Comparison of ENCODE assay signal across 16 cellular contexts in the genomic region with DNA sequence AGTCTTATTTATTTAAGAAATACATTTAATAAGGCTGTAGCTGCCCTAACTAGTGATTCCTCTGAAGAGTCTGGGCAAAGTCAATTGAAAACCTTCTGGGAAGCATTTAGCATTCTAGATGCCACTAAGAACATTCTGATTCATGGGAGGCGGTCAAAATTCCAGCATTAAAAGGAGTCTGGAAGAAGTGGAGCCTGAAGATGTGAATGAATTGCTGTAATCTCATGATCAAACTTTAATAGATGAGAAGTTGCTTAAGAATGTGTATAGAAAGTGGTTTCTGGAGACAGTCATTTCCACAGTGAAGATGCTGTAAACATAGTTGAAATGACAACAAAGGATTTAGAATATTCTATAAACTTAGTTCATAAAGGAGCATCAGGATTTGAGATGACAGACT.
"Had no signal": no experiment of that assay in that cellular context is flagged by ENCODE, and none has a peak within 500 bp of the region (broad histone marks: within the 10 kb centered on the region; RNA-seq: fewer than 3 reads in every experiment).

No MANE protein-coding gene starts in this region.

- H3K27ac Mint-ChIP-seq: activated CD8-positive, alpha-beta memory T cell treated with anti-CD3 and anti-CD28 coated beads, Interleukin-2, amount 10 ng/mL, durations not matched to agents 7 days and 5 days; activated naive CD8-positive, alpha-beta T cell; activated T-cell treated with anti-CD3 and anti-CD28 coated beads, Interleukin-2, amount 50 U/mL, for 24 hours; neural progenitor cell; stimulated activated naive B cell treated with anti-CD40 and anti-IgM and Interleukin-4, amounts not matched to agents 10 μg/mL and 1 μg/mL and 100 μg/mL, for 72 hours had no signal

- H3K27ac ChIP-seq: heart right ventricle, neural progenitor cell, pancreas, spleen, transverse colon had no signal

- H3K4me3 ChIP-seq: dorsolateral prefrontal cortex, heart right ventricle, neural progenitor cell, pancreas, spleen, transverse colon had no signal

- H3K9me3 Mint-ChIP-seq: activated T-cell treated with anti-CD3 and anti-CD28 coated beads, Interleukin-2, amount 50 U/mL, for 24 hours; neural progenitor cell; stimulated activated naive B cell treated with anti-CD40 and anti-IgM and Interleukin-4, amounts not matched to agents 10 μg/mL and 1 μg/mL and 100 μg/mL, for 72 hours had no signal

- H3K9ac ChIP-seq: neural progenitor cell had no signal

- ATAC-seq: activated CD8-positive, alpha-beta memory T cell treated with anti-CD3 and anti-CD28 coated beads, Interleukin-2, amount 10 ng/mL, durations not matched to agents 7 days and 5 days; esophagus mucosa; heart right ventricle; pancreas; stimulated activated naive B cell treated with anti-CD40 and anti-IgM and Interleukin-4, amounts not matched to agents 10 μg/mL and 1 μg/mL and 100 μg/mL, for 72 hours had no signal

- DNase-seq: activated CD4-positive, alpha-beta T cell treated with anti-CD3 and anti-CD28 coated beads for 1 hour; activated CD4-positive, alpha-beta T cell treated with anti-CD3 and anti-CD28 coated beads, Interleukin-2, amount 50 U/mL, for 48 hours; activated CD8-positive, alpha-beta memory T cell treated with anti-CD3 and anti-CD28 coated beads, Interleukin-2, amount 10 ng/mL, durations not matched to agents 7 days and 5 days; activated gamma-delta T cell; activated T-cell treated with anti-CD3 and anti-CD28 coated beads, Interleukin-2, amount 50 U/mL, for 24 hours; dorsolateral prefrontal cortex; heart right ventricle; pancreas; spleen; stimulated activated CD4-positive, alpha-beta T cell treated with anti-CD3 and anti-CD28 coated beads, Interleukin-2, amount 100 ng/mL, for 24 hours; stimulated activated naive B cell treated with anti-CD40 and anti-IgM and Interleukin-4, amounts not matched to agents 10 μg/mL and 1 μg/mL and 100 μg/mL, for 72 hours; transverse colon had no signal

- H3K4me3 Mint-ChIP-seq: activated CD8-positive, alpha-beta memory T cell treated with anti-CD3 and anti-CD28 coated beads, Interleukin-2, amount 10 ng/mL, durations not matched to agents 7 days and 5 days; activated naive CD8-positive, alpha-beta T cell; activated T-cell treated with anti-CD3 and anti-CD28 coated beads, Interleukin-2, amount 50 U/mL, for 24 hours; neural progenitor cell; stimulated activated naive B cell treated with anti-CD40 and anti-IgM and Interleukin-4, amounts not matched to agents 10 μg/mL and 1 μg/mL and 100 μg/mL, for 72 hours had no signal

- H3K4me2 ChIP-seq: neural progenitor cell had no signal

- H3K36me3 ChIP-seq: neural progenitor cell had no signal

- FAIRE-seq: frontal cortex, pancreas had no signal

- H3K27me3 ChIP-seq: dorsolateral prefrontal cortex, heart right ventricle, neural progenitor cell, pancreas, spleen, transverse colon had no signal

- H3K9me3 ChIP-seq: heart right ventricle, pancreas, spleen, transverse colon had no signal

- H2AFZ ChIP-seq: neural progenitor cell had no signal

- H3K27me3 Mint-ChIP-seq: activated CD8-positive, alpha-beta memory T cell treated with anti-CD3 and anti-CD28 coated beads, Interleukin-2, amount 10 ng/mL, durations not matched to agents 7 days and 5 days; activated naive CD8-positive, alpha-beta T cell; activated T-cell treated with anti-CD3 and anti-CD28 coated beads, Interleukin-2, amount 50 U/mL, for 24 hours; stimulated activated naive B cell treated with anti-CD40 and anti-IgM and Interleukin-4, amounts not matched to agents 10 μg/mL and 1 μg/mL and 100 μg/mL, for 72 hours had no signal

- H3K4me1 ChIP-seq: heart right ventricle, neural progenitor cell, pancreas had no signal

- H3K4me1 Mint-ChIP-seq: activated CD8-positive, alpha-beta memory T cell treated with anti-CD3 and anti-CD28 coated beads, Interleukin-2, amount 10 ng/mL, durations not matched to agents 7 days and 5 days; neural progenitor cell had no signal
